ENCODE assay signal across 9 cellular contexts in the genomic region with DNA sequence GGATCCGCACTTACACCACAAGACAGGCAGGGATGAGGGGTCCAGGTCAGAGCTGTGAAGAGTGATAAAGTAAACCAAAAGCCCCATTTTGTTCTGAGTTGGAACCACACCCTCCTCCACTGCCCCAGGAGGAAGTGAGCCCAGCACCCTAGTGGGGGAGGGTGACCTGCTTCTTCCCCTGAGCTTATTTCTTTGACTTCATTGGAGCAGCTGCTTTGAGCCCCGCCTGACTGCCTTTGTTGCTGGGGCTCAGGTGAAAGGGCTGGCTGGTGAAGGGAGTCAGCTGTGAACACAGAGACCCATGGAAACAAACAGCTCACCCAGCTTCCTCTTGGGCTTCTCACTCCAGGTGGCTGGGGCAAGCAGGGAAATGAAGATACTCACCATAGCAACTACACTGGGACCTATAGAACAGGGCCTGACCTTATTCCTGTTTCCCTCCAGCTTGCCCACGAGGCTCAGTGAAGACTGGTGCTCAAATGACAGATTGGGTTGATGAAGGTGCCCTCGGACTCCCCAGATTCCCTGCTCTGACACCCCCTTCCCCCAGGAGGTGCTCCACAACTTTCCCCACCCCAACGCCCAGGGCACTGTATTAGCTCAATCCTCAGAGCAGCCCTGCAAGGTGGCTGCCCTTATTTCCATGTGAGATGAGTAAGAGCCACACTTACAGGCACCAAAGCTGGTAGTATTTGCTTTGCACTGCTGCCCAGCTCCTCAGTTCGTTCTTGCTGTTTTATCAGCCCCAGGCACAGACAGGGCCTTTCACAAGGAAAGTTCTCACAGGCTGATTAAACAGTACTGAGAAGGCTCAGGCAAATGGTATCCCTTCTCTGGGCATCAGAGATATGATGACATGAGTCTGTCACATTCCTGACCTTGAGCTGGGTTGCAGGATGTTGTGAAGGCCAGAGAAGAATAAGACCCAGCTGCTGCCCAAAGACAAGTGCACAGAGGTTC. TPM values are rescaled to one million over a fixed set of nuclear protein-coding genes. Genes with fewer than 3 reads are reported as not detected.
A peak's percentile ranks its signal among the peaks of the same experiment; 100 is the strongest.
DNase-seq lines count a peak whose midpoint lies in the region; ATAC-seq, FAIRE-seq and TF ChIP-seq lines count a peak whose summit lies in the region.
"Had no signal": no experiment of that assay in that cellular context is flagged by ENCODE, and none has a peak within 500 bp of the region (broad histone marks: within the 10 kb centered on the region; RNA-seq: fewer than 3 reads in every experiment).

No MANE protein-coding gene starts in this region.

- FAIRE-seq in endothelial cell of umbilical vein (lab: Jason Lieb, UNC) = no peak

- TF ChIP-seq CTCF in GM13976 (IDR thresholded peaks at IDR 0.05; ENCODE audit: borderline replicate concordance, control extremely low read depth, extremely low read depth, insufficient read depth, missing control alignments) = no peak
- no peak for TF ChIP-seq CTCF in HEK293 (tag by site-specific recombination; IDR thresholded peaks at IDR 0.05)
- no peak for TF ChIP-seq CTCF in endothelial cell of umbilical vein (IDR thresholded peaks at IDR 0.05; ENCODE audit: extremely low read depth in 1 of 2, insufficient read depth in 1 of 2, low read depth in 1 of 2, low read length in 2 of 2)
- TF ChIP-seq CTCF in SK-N-SH (IDR thresholded peaks at IDR 0.05) = no peak

- peaks cover 2% of the 10 kb centered on the region for H3F3A ChIP-seq in SK-N-SH (replicated peaks; ENCODE audit: insufficient read depth)

- H3K9me3 ChIP-seq in HEK293 (ENCODE audit: control insufficient read depth, insufficient read depth, low read depth, low read length) (no peaks in the 10 kb centered on the region), endothelial cell of umbilical vein (replicated peaks; ENCODE audit: control insufficient read depth, insufficient read depth, low read length) (no peaks in the 10 kb centered on the region), SK-N-SH (no peaks in the 10 kb centered on the region)

- H3K4me3 ChIP-seq in HEK293 (ENCODE audit: low read depth, low read length) (no peak overlapping the region), endothelial cell of umbilical vein (replicated peaks in 1 of 3; ENCODE audit: insufficient read depth in 1 of 3, low read depth in 1 of 3, low read length in 3 of 3) (no peak overlapping the region), SK-N-SH (ENCODE audit: low read depth in 2 of 2, low read length in 1 of 2) (no peak overlapping the region)

- no peak for TF ChIP-seq POLR2A in endothelial cell of umbilical vein (IDR thresholded peaks at IDR 0.05; ENCODE audit: low read depth, low read length)

- DNase-seq in GM13976 (ENCODE audit: low spot score) (peak; percentile 87), NCI-H1417 treated with DMSO at 0.1 percent for 48 hours (lab: John Stamatoyannopoulos, UW) (peak; percentile 65), endothelial cell of umbilical vein (ENCODE audit: low read depth, low spot score) (peak; percentile 77), pons (ENCODE audit: low spot score) (peak; percentile 45), SK-N-SH (no peak)
- DNase-seq in activated CD4-positive, alpha-beta T cell treated with anti-CD3 and anti-CD28 coated beads, Interleukin-2, amount 10 ng/mL, durations not matched to agents 7 days and 5 days = peak; percentile 94

- H3K27me3 Mint-ChIP-seq in activated CD4-positive, alpha-beta T cell treated with anti-CD3 and anti-CD28 coated beads, Interleukin-2, amount 10 ng/mL, durations not matched to agents 7 days and 5 days = no peaks in the 10 kb centered on the region

- POLR2A ChIA-PET in HEK293 (lab: Yijun Ruan, JAX) (interaction anchor here (0.6 to 2.1 kb wide), 3 partner anchors 10 to 513 kb away, joined by 3 to 12 read pairs (median 3); a partner anchor contains a TSS), endothelial cell of umbilical vein (lab: Charles Lee) (no interaction called here), SK-N-SH (lab: Yijun Ruan, JAX) (interaction anchor here (3.1 kb wide), 1 partner anchor 9 kb away, joined by 15 read pairs; no protein-coding TSS in a partner anchor)
- POLR2A ChIA-PET in activated CD4-positive, alpha-beta T cell treated with anti-CD3 and anti-CD28 coated beads, Interleukin-2, amount 10 ng/mL, durations not matched to agents 7 days and 5 days (lab: Charles Lee) = interaction anchor here (0.5 to 1.3 kb wide), 8 partner anchors 10 to 165 kb away, joined by 3 to 9 read pairs (median 4); a partner anchor contains a TSS

- CTCF ChIA-PET in HEK293 (lab: Yijun Ruan, JAX) (interaction anchor here (0.6 to 3.5 kb wide), 3 partner anchors 10 to 196 kb away, joined by 3 to 9 read pairs (median 4); no protein-coding TSS in a partner anchor), endothelial cell of umbilical vein (lab: Charles Lee) (interaction anchor here (0.7 to 3.7 kb wide), 4 partner anchors 12 to 473 kb away, joined by 3 to 14 read pairs (median 4); a partner anchor contains a TSS), SK-N-SH (lab: Yijun Ruan, JAX) (interaction anchor here (0.9 to 4.6 kb wide), 3 partner anchors 12 to 469 kb away, joined by 3 to 21 read pairs (median 4); no protein-coding TSS in a partner anchor)
- CTCF ChIA-PET in activated CD4-positive, alpha-beta T cell treated with anti-CD3 and anti-CD28 coated beads, Interleukin-2, amount 10 ng/mL, durations not matched to agents 7 days and 5 days (lab: Charles Lee) = interaction anchor here (0.7 to 2.0 kb wide), 13 partner anchors 8 to 191 kb away, joined by 3 to 11 read pairs (median 4); a partner anchor contains a TSS

- TF ChIP-seq RAD21 in SK-N-SH (IDR thresholded peaks at IDR 0.05; ENCODE audit: low read length) = no peak

- no peak overlapping the region for H3K27ac ChIP-seq in HEK293 (ENCODE audit: extremely low read depth, low read depth, low read length)
- H3K27ac ChIP-seq in endothelial cell of umbilical vein (ENCODE audit: insufficient read depth, low read depth, low read length) = no peak overlapping the region
- no peak overlapping the region for H3K27ac ChIP-seq in SK-N-SH (ENCODE audit: low read depth in 2 of 2, low read length in 1 of 2)

- H3K27ac Mint-ChIP-seq in activated CD4-positive, alpha-beta T cell treated with anti-CD3 and anti-CD28 coated beads, Interleukin-2, amount 10 ng/mL, durations not matched to agents 7 days and 5 days = peak overlapping the region; percentile 94

- H3K9ac ChIP-seq in endothelial cell of umbilical vein (replicated peaks; ENCODE audit: extremely low read depth, insufficient read depth, low read length) (no peak overlapping the region), SK-N-SH (no peak overlapping the region)

- BruUV-seq in endothelial cell of umbilical vein (replicated peaks; lab: Mats Ljungman, UMichigan) = no TSS peak

- ATAC-seq in GM19324 (IDR thresholded peaks at IDR 0.05; ENCODE audit: low FRiP score, unreplicated experiment) = no peak

- H3K36me3 Mint-ChIP-seq in activated CD4-positive, alpha-beta T cell treated with anti-CD3 and anti-CD28 coated beads, Interleukin-2, amount 10 ng/mL, durations not matched to agents 7 days and 5 days (ENCODE audit: low read depth) = peaks cover 71% of the 10 kb centered on the region

- peak overlapping the region; percentile 83 for H3K4me3 Mint-ChIP-seq in activated CD4-positive, alpha-beta T cell treated with anti-CD3 and anti-CD28 coated beads, Interleukin-2, amount 10 ng/mL, durations not matched to agents 7 days and 5 days

- peaks cover 3% of the 10 kb centered on the region; the same call in 1 of the 2 replicates for H3K4me1 ChIP-seq in HEK293 (ENCODE audit: control insufficient read depth, insufficient read depth, low read length)
- H3K4me1 ChIP-seq in endothelial cell of umbilical vein (ENCODE audit: control insufficient read depth, extremely low read depth, insufficient read depth, low read length) = peaks cover 11% of the 10 kb centered on the region
- H3K4me1 ChIP-seq in SK-N-SH (ENCODE audit: control insufficient read depth in 1 of 2, insufficient read depth in 2 of 2, low read depth in 1 of 2, low read length in 1 of 2) = peaks cover 7 to 22% of the 10 kb centered on the region in 2 experiments; a peak in 2 of 4 replicates

- H3K79me2 ChIP-seq in endothelial cell of umbilical vein (ENCODE audit: control insufficient read depth, insufficient read depth, low read length) (no peaks in the 10 kb centered on the region), SK-N-SH (ENCODE audit: insufficient read depth) (peaks cover 8% of the 10 kb centered on the region; the same call in 1 of the 2 replicates)

- in situ Hi-C loops in GM13976 (cut with MboI; ENCODE audit: low sequenced_read_pairs, unreplicated experiment) = no loop called here

- WGBS in SK-N-SH (ENCODE audit: low lambda C conversion rate) = 93% methylated on average over 5 of the region's 6 CpGs

- no peak overlapping the region for H3K4me2 ChIP-seq in endothelial cell of umbilical vein (ENCODE audit: insufficient read depth, low read length)
- H3K4me2 ChIP-seq in SK-N-SH = no peak overlapping the region

- H3K27me3 ChIP-seq in endothelial cell of umbilical vein (ENCODE audit: control insufficient read depth in 2 of 2, insufficient read depth in 2 of 2, low read length in 2 of 2) = no peaks in the 10 kb centered on the region
- no peaks in the 10 kb centered on the region for H3K27me3 ChIP-seq in SK-N-SH (ENCODE audit: insufficient read depth)

- intact Hi-C loops in endothelial cell of umbilical vein (cut with micrococcal nuclease) = loop anchor here (5.0 kb wide), 1 partner anchor 342 kb away; no protein-coding TSS in a partner anchor

- H3K9me3 Mint-ChIP-seq in activated CD4-positive, alpha-beta T cell treated with anti-CD3 and anti-CD28 coated beads, Interleukin-2, amount 10 ng/mL, durations not matched to agents 7 days and 5 days = no peaks in the 10 kb centered on the region

- H2AFZ ChIP-seq in endothelial cell of umbilical vein (ENCODE audit: low read depth, low read length) (no peak overlapping the region), SK-N-SH (ENCODE audit: low read depth) (no peak overlapping the region)

- no peaks in the 10 kb centered on the region for H3K9me1 ChIP-seq in endothelial cell of umbilical vein (replicated peaks; ENCODE audit: control insufficient read depth, extremely low read depth, insufficient read depth, low read length)

- H3K9me2 ChIP-seq in SK-N-SH = no peaks in the 10 kb centered on the region

- no peaks in the 10 kb centered on the region for H4K20me1 ChIP-seq in endothelial cell of umbilical vein (replicated peaks; ENCODE audit: control insufficient read depth, extremely low read depth, insufficient read depth, low read length)
- H4K20me1 ChIP-seq in SK-N-SH (ENCODE audit: insufficient read depth) = no peaks in the 10 kb centered on the region

- dilution Hi-C loops in endothelial cell of umbilical vein (cut with MboI; ENCODE audit: extremely low pct_ligation_motif_present, low sequenced_read_pairs) = no loop called here

- peaks cover 68% of the 10 kb centered on the region for H3K4me1 Mint-ChIP-seq in activated CD4-positive, alpha-beta T cell treated with anti-CD3 and anti-CD28 coated beads, Interleukin-2, amount 10 ng/mL, durations not matched to agents 7 days and 5 days

- no peak for TF ChIP-seq EP300 in SK-N-SH (IDR thresholded peaks at IDR 0.05; ENCODE audit: borderline replicate concordance in 1 of 2, low read depth in 1 of 2, low read length in 1 of 2)

- H3K36me3 ChIP-seq in HEK293 (ENCODE audit: control insufficient read depth in 2 of 2, insufficient read depth in 1 of 2, low read length in 2 of 2) (peaks cover 0 to 62% of the 10 kb centered on the region in 2 experiments; a peak in 1 of 3 replicates), endothelial cell of umbilical vein (ENCODE audit: control insufficient read depth in 2 of 2, extremely low read depth in 1 of 2, insufficient read depth in 2 of 2, low read length in 2 of 2) (peaks cover 0 to 10% of the 10 kb centered on the region in 2 experiments), SK-N-SH (replicated peaks in 1 of 2; ENCODE audit: control insufficient read depth in 1 of 2, insufficient read depth in 2 of 2, low read length in 1 of 2) (peaks cover 4 to 36% of the 10 kb centered on the region in 2 experiments)

RNA-seq across cellular contexts. Expression of a gene that starts 2.4 kb away (rescaled TPM):
- 100 to 1,000 TPM; 326 to 344 TPM for total RNA-seq in activated CD4-positive, alpha-beta T cell treated with anti-CD3 and anti-CD28 coated beads, Interleukin-2, amount 10 ng/mL, durations not matched to agents 7 days and 5 days
- 12.1 and 16.5 TPM in 2 replicates for total RNA-seq in endothelial cell of umbilical vein
- polyA plus RNA-seq in endothelial cell of umbilical vein (21.4 and 24.0 TPM in 2 replicates), SK-N-SH (2012; rRNA removed) (28.5 and 36.0 TPM in 2 replicates)
- polyA plus RNA-seq in endothelial cell of umbilical vein (2011; cell fraction: cytosol; rRNA removed) = 15.8 and 15.9 TPM in 2 replicates
- polyA plus RNA-seq in endothelial cell of umbilical vein (2011; cell fraction: nucleus; rRNA removed) = 7.3 and 9.4 TPM in 2 replicates
- polyA plus RNA-seq in endothelial cell of umbilical vein (2012) = 7.5 and 17.3 TPM in 2 replicates
- polyA minus RNA-seq in endothelial cell of umbilical vein = 23.4 and 30.6 TPM in 2 replicates
- 101 TPM for polyA minus RNA-seq in endothelial cell of umbilical vein (2011; cell fraction: cytosol; rRNA and poly(A)+ RNA removed)
- 7.5 and 8.0 TPM in 2 replicates for polyA minus RNA-seq in endothelial cell of umbilical vein (2011; cell fraction: nucleus; rRNA and poly(A)+ RNA removed)
- 18.0 and 29.1 TPM in 2 replicates for polyA plus RNA-seq in SK-N-SH (2012; cell fraction: cytosol; rRNA removed)
- 14.2 and 16.1 TPM in 2 replicates for polyA plus RNA-seq in SK-N-SH (2012; cell fraction: nucleus; rRNA removed)

RNA-seq across cellular contexts. Expression of a gene that starts 28.6 kb away (rescaled TPM):
- 1 to 10 TPM; 2.5 to 3.2 TPM for total RNA-seq in activated CD4-positive, alpha-beta T cell treated with anti-CD3 and anti-CD28 coated beads, Interleukin-2, amount 10 ng/mL, durations not matched to agents 7 days and 5 days
- 1.3 and 1.4 TPM in 2 replicates for total RNA-seq in endothelial cell of umbilical vein
- polyA plus RNA-seq in endothelial cell of umbilical vein (1.1 and 1.4 TPM in 2 replicates), SK-N-SH (2012; rRNA removed) (1.2 and 1.4 TPM in 2 replicates)
- polyA plus RNA-seq in endothelial cell of umbilical vein (2011; cell fraction: cytosol; rRNA removed) = 0.58 and 0.78 TPM in 2 replicates
- 7.9 and 8.5 TPM in 2 replicates for polyA plus RNA-seq in endothelial cell of umbilical vein (2011; cell fraction: nucleus; rRNA removed)
- polyA plus RNA-seq in endothelial cell of umbilical vein (2012) = 0.64 and 0.75 TPM in 2 replicates
- polyA minus RNA-seq in endothelial cell of umbilical vein = 1.3 and 6.6 TPM in 2 replicates
- polyA minus RNA-seq in endothelial cell of umbilical vein (2011; cell fraction: cytosol; rRNA and poly(A)+ RNA removed) = 0.61 TPM
- 5.2 and 6.1 TPM in 2 replicates for polyA minus RNA-seq in endothelial cell of umbilical vein (2011; cell fraction: nucleus; rRNA and poly(A)+ RNA removed)
- 0.55 and 0.60 TPM in 2 replicates for polyA plus RNA-seq in SK-N-SH (2012; cell fraction: cytosol; rRNA removed)
- polyA plus RNA-seq in SK-N-SH (2012; cell fraction: nucleus; rRNA removed) = 15.0 and 15.9 TPM in 2 replicates

RNA-seq across cellular contexts. Expression of a gene that starts 29.5 kb away (rescaled TPM):
- under 1 TPM; 0.15 to 0.31 TPM for total RNA-seq in activated CD4-positive, alpha-beta T cell treated with anti-CD3 and anti-CD28 coated beads, Interleukin-2, amount 10 ng/mL, durations not matched to agents 7 days and 5 days
- total RNA-seq in endothelial cell of umbilical vein = 0.46 TPM in 1 of 2 replicates, not detected in the other
- 0.07 TPM in 1 of 2 replicates, not detected in the other for polyA plus RNA-seq in endothelial cell of umbilical vein
- 0.07 TPM in 1 of 2 replicates, not detected in the other for polyA plus RNA-seq in endothelial cell of umbilical vein (2011; cell fraction: cytosol; rRNA removed)
- polyA plus RNA-seq in endothelial cell of umbilical vein (2011; cell fraction: nucleus; rRNA removed) = 0.22 TPM in 1 of 2 replicates, not detected in the other
- not detected in 2 replicates for polyA plus RNA-seq in endothelial cell of umbilical vein (2012)
- not detected in 2 replicates for polyA minus RNA-seq in endothelial cell of umbilical vein
- polyA minus RNA-seq in endothelial cell of umbilical vein (2011; cell fraction: cytosol; rRNA and poly(A)+ RNA removed) = not detected
- polyA minus RNA-seq in endothelial cell of umbilical vein (2011; cell fraction: nucleus; rRNA and poly(A)+ RNA removed) = not detected in 2 replicates
- polyA plus RNA-seq in SK-N-SH (2012; rRNA removed) = 0.49 and 0.51 TPM in 2 replicates
- polyA plus RNA-seq in SK-N-SH (2012; cell fraction: cytosol; rRNA removed) = 0.26 and 0.28 TPM in 2 replicates
- polyA plus RNA-seq in SK-N-SH (2012; cell fraction: nucleus; rRNA removed) = 1.0 and 2.0 TPM in 2 replicates
- total RNA-seq: subcutaneous adipose tissue had no signal

Comparison
In these comparisons a context has a peak if more than half of its experiments do, and no peak if none do; other contexts are left out.
1. RNA of a gene that starts 2.4 kb away (total RNA-seq): 326 to 344 TPM in activated CD4-positive, alpha-beta T cell treated with anti-CD3 and anti-CD28 coated beads, Interleukin-2, amount 10 ng/mL, durations not matched to agents 7 days and 5 days; 12.1 to 16.5 TPM in endothelial cell of umbilical vein; every median in the first group is over 10 times any median in the second.